In the genomic region with DNA sequence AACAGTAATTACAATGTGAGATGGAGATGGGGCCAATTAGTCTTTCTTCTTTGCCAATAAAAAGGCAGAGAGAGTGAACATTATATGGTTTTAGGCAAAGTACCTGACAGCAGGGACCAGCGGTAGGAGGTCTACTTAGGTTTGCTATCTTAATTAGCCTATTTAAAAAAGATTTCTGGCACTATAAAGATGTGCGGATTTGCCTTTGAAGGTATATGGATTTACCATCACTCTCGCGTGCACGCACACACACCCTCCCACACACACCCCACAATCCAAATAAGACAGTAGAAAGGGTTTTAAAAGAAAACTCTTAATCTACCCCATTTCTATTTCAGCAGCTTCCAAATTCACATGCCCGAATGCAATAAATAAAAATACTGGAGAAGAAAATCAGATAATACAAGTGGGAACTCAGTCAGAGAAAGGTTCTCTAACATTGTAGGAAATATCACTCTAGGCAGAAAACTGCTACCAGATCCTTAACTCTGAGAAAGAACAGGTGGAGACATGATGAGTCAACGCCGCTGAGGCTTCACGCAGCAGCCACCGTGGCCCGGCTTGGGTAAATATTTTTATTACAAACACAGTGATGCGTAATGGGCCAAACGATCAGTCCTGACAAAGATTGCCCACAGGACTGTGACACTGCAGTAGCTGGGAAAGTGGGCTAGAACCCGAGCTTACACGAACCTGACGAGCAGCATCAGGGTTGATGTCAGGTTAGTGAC, we compare ENCODE assay signal across 9 cellular contexts.
DNase-seq lines count a peak whose midpoint lies in the region; ATAC-seq and TF ChIP-seq lines count a peak whose summit lies in the region.
"Had no signal": no experiment of that assay in that cellular context is flagged by ENCODE, and none has a peak within 500 bp of the region (broad histone marks: within the 10 kb centered on the region; RNA-seq: fewer than 3 reads in every experiment).

No MANE protein-coding gene starts in this region.

- no peaks in the 10 kb centered on the region for H3K27me3 ChIP-seq in testis

- H3K9me3 Mint-ChIP-seq in activated naive CD4-positive, alpha-beta T cell treated with anti-CD3 and anti-CD28 coated beads for 36 hours: no peaks in the 10 kb centered on the region

- CTCF ChIA-PET in activated naive CD4-positive, alpha-beta T cell treated with anti-CD3 and anti-CD28 coated beads for 36 hours (lab: Charles Lee): no interaction called here

- WGBS in testis, 2 donors: 62 to 63% methylated on average over 16 of the region's 16 CpGs

- H3K4me3 Mint-ChIP-seq in activated naive CD4-positive, alpha-beta T cell treated with anti-CD3 and anti-CD28 coated beads for 36 hours: no peak overlapping the region

- no peak overlapping the region for H3K27ac Mint-ChIP-seq in activated naive CD4-positive, alpha-beta T cell treated with anti-CD3 and anti-CD28 coated beads for 36 hours

- H3K4me1 Mint-ChIP-seq in activated naive CD4-positive, alpha-beta T cell treated with anti-CD3 and anti-CD28 coated beads for 36 hours (ENCODE audit: low read depth): peaks cover 2% of the 10 kb centered on the region

- intact Hi-C loops in testis (cut with DNase I; ENCODE audit: low total_unique reads): no loop called here
- intact Hi-C loops in activated naive CD4-positive, alpha-beta T cell treated with anti-CD3 and anti-CD28 coated beads for 36 hours (cut with micrococcal nuclease): no loop called here

- no peak for TF ChIP-seq CTCF in foreskin fibroblast (IDR thresholded peaks at IDR 0.05; ENCODE audit: low read depth, low read length)
- TF ChIP-seq CTCF in testis (IDR thresholded peaks at IDR 0.05): no peak

- no peak for TF ChIP-seq POLR2A in testis (IDR thresholded peaks at IDR 0.05)

- DNase-seq in HT-29 (ENCODE audit: low spot score) (peak; percentile 98), RPMI7951 (ENCODE audit: low read depth) (peak; percentile 3), foreskin fibroblast (peak; percentile 70 to 87), testis (peak; percentile 17)
- no peak for DNase-seq in activated naive CD4-positive, alpha-beta T cell treated with anti-CD3 and anti-CD28 coated beads for 36 hours
- no peak for DNase-seq in stimulated activated CD4-positive, alpha-beta T cell treated with anti-CD3 and anti-CD28 coated beads, Interleukin-12 subunit alpha, Interleukin-12 subunit beta, amount 100 ng/mL, for 4 hours
- DNase-seq: NCI-H524 treated with DMSO at 0.1 percent for 48 hours had no signal

- ATAC-seq in HG02884 (IDR thresholded peaks at IDR 0.05; ENCODE audit: unreplicated experiment) (no peak), HG03135 (IDR thresholded peaks at IDR 0.05; ENCODE audit: unreplicated experiment) (no peak)

- H3K36me3 ChIP-seq in testis (ENCODE audit: low read depth, missing control alignments): no peaks in the 10 kb centered on the region

- H3K9me3 ChIP-seq in testis: no peaks in the 10 kb centered on the region

- H3K36me3 Mint-ChIP-seq in activated naive CD4-positive, alpha-beta T cell treated with anti-CD3 and anti-CD28 coated beads for 36 hours (ENCODE audit: low read depth): no peaks in the 10 kb centered on the region

- H3K27me3 Mint-ChIP-seq in activated naive CD4-positive, alpha-beta T cell treated with anti-CD3 and anti-CD28 coated beads for 36 hours (ENCODE audit: low read depth): no peaks in the 10 kb centered on the region

- H3K4me3 ChIP-seq in foreskin fibroblast (ENCODE audit: low read depth in 1 of 2, low read length in 2 of 2): no peak overlapping the region
- H3K4me3 ChIP-seq in testis: no peak overlapping the region

- H3K27ac ChIP-seq in testis: no peak overlapping the region

- H3K4me1 ChIP-seq in testis: no peaks in the 10 kb centered on the region

Comparison
In these comparisons a context has a peak if more than half of its experiments do, and no peak if none do; other contexts are left out.
1. DNase-seq: peak in HT-29 (single experiment), RPMI7951 (single experiment), foreskin fibroblast (2 of 2) and testis (single experiment); none in activated naive CD4-positive, alpha-beta T cell treated with anti-CD3 and anti-CD28 coated beads for 36 hours (single experiment) and stimulated activated CD4-positive, alpha-beta T cell treated with anti-CD3 and anti-CD28 coated beads, Interleukin-12 subunit alpha, Interleukin-12 subunit beta, amount 100 ng/mL, for 4 hours (single experiment).